In genomic region chr2:3041841-3042600, GRCh38 we compare ENCODE assay signal across 13 cellular contexts.
DNase-seq lines count a peak whose midpoint lies in the region; ATAC-seq and TF ChIP-seq lines count a peak whose summit lies in the region.
"Had no signal": no experiment of that assay in that cellular context is flagged by ENCODE, and none has a peak within 500 bp of the region (broad histone marks: within the 10 kb centered on the region; RNA-seq: fewer than 3 reads in every experiment).

No MANE protein-coding gene starts in this region.

- no peaks in the 10 kb centered on the region for H3K36me3 Mint-ChIP-seq in chondrocyte (ENCODE audit: low read depth)
- H3K36me3 Mint-ChIP-seq: naive thymus-derived CD8-positive, alpha-beta T cell had no signal

- no peak overlapping the region for H3K4me3 Mint-ChIP-seq in chondrocyte (ENCODE audit: unreplicated experiment)
- H3K4me3 Mint-ChIP-seq: naive thymus-derived CD8-positive, alpha-beta T cell had no signal

- H3K27me3 Mint-ChIP-seq in chondrocyte (ENCODE audit: low read depth) = peaks cover 18% of the 10 kb centered on the region

- peaks cover 2% of the 10 kb centered on the region for H3K9me3 Mint-ChIP-seq in chondrocyte (ENCODE audit: low read depth)
- H3K9me3 Mint-ChIP-seq: naive thymus-derived CD8-positive, alpha-beta T cell had no signal

- no peak for ATAC-seq in GM18498 (IDR thresholded peaks at IDR 0.05; ENCODE audit: unreplicated experiment)
- no peak for ATAC-seq in HG02798 (IDR thresholded peaks at IDR 0.05; ENCODE audit: poor library complexity, unreplicated experiment)
- ATAC-seq: naive thymus-derived CD8-positive, alpha-beta T cell had no signal

- DNase-seq in COLO829 (ENCODE audit: low spot score) = peak; percentile 69
- DNase-seq in NCI-H524 treated with DMSO at 0.1 percent for 48 hours (lab: John Stamatoyannopoulos, UW) = peak; percentile 79
- no peak for DNase-seq in chondrocyte (ENCODE audit: low spot score)
- peak; percentile 83 for DNase-seq in mesenteric fat pad (ENCODE audit: low spot score)
- DNase-seq in H4 (ENCODE audit: low spot score) = no peak
- DNase-seq in stimulated activated naive CD4-positive, alpha-beta T cell treated with Interleukin-2 at 50 U/mL for 16 hours (lab: John Stamatoyannopoulos, UW) = no peak
- DNase-seq: activated CD8-positive, alpha-beta memory T cell treated with anti-CD3 and anti-CD28 coated beads for 24 hours; dorsolateral prefrontal cortex; GOT3; naive thymus-derived CD8-positive, alpha-beta T cell; upper lobe of right lung had no signal

- peaks cover 27% of the 10 kb centered on the region for H3K4me1 Mint-ChIP-seq in chondrocyte (ENCODE audit: low read depth)

- H3K27ac Mint-ChIP-seq in chondrocyte (ENCODE audit: unreplicated experiment) = peak overlapping the region; percentile 34
- H3K27ac Mint-ChIP-seq: naive thymus-derived CD8-positive, alpha-beta T cell had no signal

- no peak for TF ChIP-seq CTCF in chondrocyte (IDR thresholded peaks at IDR 0.05)

Comparison
In these comparisons a context has a peak if more than half of its experiments do, and no peak if none do; other contexts are left out.
1. DNase-seq: peak in COLO829 (single experiment), NCI-H524 treated with DMSO at 0.1 percent for 48 hours (single experiment) and mesenteric fat pad (single experiment); none in chondrocyte (single experiment), H4 (single experiment) and stimulated activated naive CD4-positive, alpha-beta T cell treated with Interleukin-2 at 50 U/mL for 16 hours (single experiment).